ENCODE assay signal across 1 cellular context in genomic region chr2:110854355-110855081, GRCh38.
TF ChIP-seq lines count a peak whose summit lies in the region.

No MANE protein-coding gene starts in this region.

TF ChIP-seq in GM23338, 12 proteins besides CTCF, POLR2A, EP300 and RAD21 (continued from another document):
- TF ChIP-seq ZNF462 (CRISPR knock-in tag; IDR thresholded peaks at IDR 0.05): no peak
